20 cellular contexts compared by ENCODE assay signal in genomic region chr12:116954700-116955381, GRCh38. TPM values are rescaled to one million over a fixed set of nuclear protein-coding genes. Genes with fewer than 3 reads are reported as not detected.
DNase-seq lines count a peak whose midpoint lies in the region; ATAC-seq and TF ChIP-seq lines count a peak whose summit lies in the region.
"Had no signal": no experiment of that assay in that cellular context is flagged by ENCODE, and none has a peak within 500 bp of the region (broad histone marks: within the 10 kb centered on the region; RNA-seq: fewer than 3 reads in every experiment).

No MANE protein-coding gene starts in this region.

- H3K4me1 Mint-ChIP-seq in GM23338 (peaks cover 6% of the 10 kb centered on the region; the same call in 2 of the 3 replicates), WTC11 (peaks cover 3% of the 10 kb centered on the region; the same call in 1 of the 2 replicates)
- H3K4me1 Mint-ChIP-seq: neural progenitor cell had no signal

- H3K27ac Mint-ChIP-seq in GM23338 (peak overlapping the region; percentile 77; the same call in 1 of the 2 replicates), WTC11 (peak overlapping the region; percentile 88)
- H3K27ac Mint-ChIP-seq: neural progenitor cell had no signal

- TF ChIP-seq CTCF in GM23338 (conservative IDR thresholded peaks at IDR 0.05; ENCODE audit: low read depth in 2 of 2) (no peak), WTC11 (IDR thresholded peaks at IDR 0.05) (no peak), parathyroid adenoma (IDR thresholded peaks at IDR 0.05) (no peak)

- H3K4me2 ChIP-seq in GM23338: no peak overlapping the region
- no peak overlapping the region for H3K4me2 ChIP-seq in parathyroid adenoma (ENCODE audit: low read length)
- H3K4me2 ChIP-seq: neural progenitor cell had no signal

- no peak overlapping the region for H2AFZ ChIP-seq in GM23338
- peak overlapping the region; percentile 33 for H2AFZ ChIP-seq in parathyroid adenoma
- H2AFZ ChIP-seq: GM23248, neural progenitor cell had no signal

- no peaks in the 10 kb centered on the region for H3K36me3 Mint-ChIP-seq in GM23338 (ENCODE audit: low read depth)
- no peaks in the 10 kb centered on the region; the same call in 1 of the 2 replicates for H3K36me3 Mint-ChIP-seq in WTC11

- H3K79me2 ChIP-seq in GM23338 (replicated peaks; ENCODE audit: insufficient read depth) (no peaks in the 10 kb centered on the region), parathyroid adenoma (peaks cover 6% of the 10 kb centered on the region)

- H3K36me3 ChIP-seq in GM23338 (ENCODE audit: insufficient read depth): no peaks in the 10 kb centered on the region
- H3K36me3 ChIP-seq in parathyroid adenoma (ENCODE audit: control insufficient read depth, insufficient read depth, low read length): no peaks in the 10 kb centered on the region

- H3K27me3 Mint-ChIP-seq in GM23338 (ENCODE audit: insufficient read depth, low read depth, poor library complexity): no peaks in the 10 kb centered on the region
- H3K27me3 Mint-ChIP-seq in WTC11 (ENCODE audit: low read depth): no peaks in the 10 kb centered on the region
- H3K27me3 Mint-ChIP-seq: brain; stimulated activated naive CD8-positive, alpha-beta T cell treated with anti-CD3 and anti-CD28 coated beads, Interleukin-15, amount 100 ng/mL, for 72 hours had no signal

- H3K4me1 ChIP-seq in GM23338 (ENCODE audit: insufficient read depth): no peaks in the 10 kb centered on the region
- H3K4me1 ChIP-seq in parathyroid adenoma: peaks cover 2% of the 10 kb centered on the region
- H3K4me1 ChIP-seq: neural progenitor cell had no signal

- CTCF ChIA-PET in WTC11 (lab: Charles Lee): interaction anchor here (0.6 to 0.9 kb wide), 2 partner anchors 92 to 194 kb away, joined by 3 read pairs; no protein-coding TSS in a partner anchor

- H3K4me3 Mint-ChIP-seq in GM23338: no peak overlapping the region
- no peak overlapping the region for H3K4me3 Mint-ChIP-seq in WTC11
- H3K4me3 Mint-ChIP-seq: brain; neural progenitor cell; stimulated activated naive CD8-positive, alpha-beta T cell treated with anti-CD3 and anti-CD28 coated beads, Interleukin-15, amount 100 ng/mL, for 72 hours had no signal

- no peaks in the 10 kb centered on the region for H3K9me2 ChIP-seq in GM23338 (ENCODE audit: insufficient read depth)

- DNase-seq in GM23338 (ENCODE audit: low spot score) (no peak), WTC11 (ENCODE audit: low spot score) (no peak), islet precursor cell (peak; percentile 44), GM19238 (ENCODE audit: insufficient read length, low spot score) (no peak), NCI-H146 (lab: John Stamatoyannopoulos, UW) (no peak), COR-L47 (lab: John Stamatoyannopoulos, UW) (no peak)
- DNase-seq: activated CD4-positive, alpha-beta T cell treated with anti-CD3 and anti-CD28 coated beads, Interleukin-2, amount 50 U/mL, for 48 hours; activated CD4-positive, CD25-positive, alpha-beta regulatory T cell; activated effector memory CD4-positive, alpha-beta T cell treated with anti-CD3 and anti-CD28 coated beads, Interleukin-2, amount 50 U/mL, for 16 hours; NCI-H526; spleen; stimulated activated naive CD8-positive, alpha-beta T cell treated with anti-CD3 and anti-CD28 coated beads, Interleukin-15, amount 100 ng/mL, for 72 hours; T-helper 9 cell had no signal

- POLR2A ChIA-PET in WTC11 (lab: Charles Lee): no interaction called here

- H3K27me3 ChIP-seq in GM23338 (ENCODE audit: insufficient read depth) (no peaks in the 10 kb centered on the region), parathyroid adenoma (ENCODE audit: control insufficient read depth, insufficient read depth, low read length) (no peaks in the 10 kb centered on the region)
- H3K27me3 ChIP-seq: BLaER1 treated with 17β-estradiol and CSF1 and Interleukin-3, amounts not matched to agents 10 nM and 100 nM; neural progenitor cell; spleen; upper lobe of left lung had no signal

- no peak overlapping the region for H3K4me3 ChIP-seq in GM23338
- no peak overlapping the region for H3K4me3 ChIP-seq in parathyroid adenoma (ENCODE audit: low read depth, low read length)
- H3K4me3 ChIP-seq: BLaER1 treated with 17β-estradiol and CSF1 and Interleukin-3, amounts not matched to agents 10 nM and 100 nM; GM23248; neural progenitor cell; spleen; upper lobe of left lung had no signal

- H3K27ac ChIP-seq in GM23338 (ENCODE audit: low read depth) (no peak overlapping the region), parathyroid adenoma (peak overlapping the region; percentile 49)
- H3K27ac ChIP-seq: BLaER1 treated with 17β-estradiol and CSF1 and Interleukin-3, amounts not matched to agents 10 nM and 100 nM; GM23248; neural progenitor cell; spleen had no signal

- H3F3A ChIP-seq in GM23338 (replicated peaks; ENCODE audit: low read depth): no peaks in the 10 kb centered on the region

- H4K20me1 ChIP-seq in GM23338 (replicated peaks; ENCODE audit: insufficient read depth): no peaks in the 10 kb centered on the region; the same call in 1 of the 2 replicates

- ATAC-seq in GM23338: no peak
- ATAC-seq in WTC11: no peak
- no peak for ATAC-seq in GM21526 (IDR thresholded peaks at IDR 0.05; ENCODE audit: low FRiP score, unreplicated experiment)

- H3K9ac ChIP-seq in parathyroid adenoma: no peak overlapping the region
- H3K9ac ChIP-seq: BLaER1 treated with 17β-estradiol and CSF1 and Interleukin-3, amounts not matched to agents 10 nM and 100 nM; GM23248; neural progenitor cell had no signal

- H3K9me3 ChIP-seq in parathyroid adenoma (ENCODE audit: control insufficient read depth, low read length): no peaks in the 10 kb centered on the region
- H3K9me3 ChIP-seq: BLaER1 treated with 17β-estradiol and CSF1 and Interleukin-3, amounts not matched to agents 10 nM and 100 nM; spleen; upper lobe of left lung had no signal

- H3K9me3 Mint-ChIP-seq in GM23338 (no peaks in the 10 kb centered on the region), WTC11 (no peaks in the 10 kb centered on the region)
- H3K9me3 Mint-ChIP-seq: brain; neural progenitor cell; stimulated activated naive CD8-positive, alpha-beta T cell treated with anti-CD3 and anti-CD28 coated beads, Interleukin-15, amount 100 ng/mL, for 72 hours had no signal

TF ChIP-seq in GM23338, 12 proteins besides CTCF, POLR2A, EP300 and RAD21:
- no peak for TF ChIP-seq REST (IDR thresholded peaks at IDR 0.05; ENCODE audit: unreplicated experiment)
TF ChIP-seq in GM23338: peak in this region for 0.

TF ChIP-seq in WTC11, 78 proteins besides CTCF, POLR2A, EP300 and RAD21:
- TF ChIP-seq PRDM15 (CRISPR knock-in tag; IDR thresholded peaks at IDR 0.05) (no peak), ZNF317 (CRISPR knock-in tag; IDR thresholded peaks at IDR 0.05; ENCODE audit: borderline replicate concordance, low read depth) (no peak), OVOL2 (CRISPR knock-in tag; IDR thresholded peaks at IDR 0.05; ENCODE audit: borderline replicate concordance) (no peak), ZNF263 (CRISPR knock-in tag; IDR thresholded peaks at IDR 0.05; ENCODE audit: low read depth) (no peak), NFE2L1 (CRISPR knock-in tag; IDR thresholded peaks at IDR 0.05) (no peak), TEAD4 (CRISPR knock-in tag; IDR thresholded peaks at IDR 0.05) (no peak), RORB (CRISPR knock-in tag; IDR thresholded peaks at IDR 0.05) (no peak), MAX (CRISPR knock-in tag; IDR thresholded peaks at IDR 0.05) (no peak), GTF2I (CRISPR knock-in tag; conservative IDR thresholded peaks at IDR 0.05) (no peak), NR1H2 (CRISPR knock-in tag; IDR thresholded peaks at IDR 0.05) (no peak), ESRRA (CRISPR knock-in tag; IDR thresholded peaks at IDR 0.05; ENCODE audit: borderline replicate concordance) (no peak), TCF7 (CRISPR knock-in tag; IDR thresholded peaks at IDR 0.05; ENCODE audit: low read depth) (no peak)

RNA-seq across cellular contexts. Expression of gene FBXW8, which starts 44.1 kb away (rescaled TPM):
- 12.9 and 13.9 TPM in 2 replicates for total RNA-seq in GM23338 (2014; rRNA removed; shearing (Covaris generic))
- 4.6 and 4.7 TPM in 2 replicates for polyA plus RNA-seq in GM23338 (2016; fragmentation: Nextera tagmentation; extraction: Ambion mirVana)
- total RNA-seq in WTC11 (2021): 15.6 to 18.5 TPM (median 18.0 TPM) in 3 replicates
